ENCODE assay signal across 8 cellular contexts in the genomic region with DNA sequence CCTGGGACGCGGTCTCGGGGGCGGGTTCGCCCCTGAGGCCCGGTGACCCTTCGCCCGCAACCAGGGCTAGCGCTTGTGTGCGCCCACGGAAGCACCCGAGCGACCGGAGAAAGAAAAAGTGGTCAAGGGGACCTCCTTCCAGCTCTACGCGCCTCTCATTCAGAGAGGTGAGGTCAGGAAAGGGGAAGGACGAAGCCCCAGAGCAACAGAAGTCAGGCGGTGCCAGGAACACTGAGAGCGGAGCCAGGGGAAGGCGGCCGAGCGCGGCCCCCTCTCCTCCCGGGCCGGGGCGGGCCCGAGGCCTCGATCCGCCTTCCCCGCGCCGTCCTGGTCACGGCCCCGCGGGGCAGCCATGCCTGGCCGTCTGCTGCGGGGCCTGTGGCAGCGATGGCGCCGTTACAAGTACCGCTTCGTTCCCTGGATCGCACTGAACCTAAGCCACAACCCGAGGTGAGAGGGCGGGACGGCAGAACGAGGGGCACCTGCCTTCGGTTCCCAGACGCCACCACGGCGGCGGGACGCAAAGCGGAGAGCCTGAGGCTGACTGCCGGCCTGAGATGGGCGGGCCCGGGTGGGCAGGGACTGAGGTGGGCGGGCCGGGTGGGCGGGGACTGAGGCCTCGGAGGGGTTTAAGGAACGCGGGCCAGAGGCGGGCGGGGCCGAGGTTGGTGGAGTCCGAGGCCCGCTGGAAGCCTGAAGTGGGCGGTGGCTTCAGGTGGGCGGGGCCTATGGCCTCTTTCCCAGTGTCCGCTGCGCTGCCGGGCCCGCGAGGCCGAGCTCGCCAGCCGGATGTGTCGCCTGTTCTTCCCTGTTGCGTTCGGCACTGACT.
DNase-seq lines count a peak whose midpoint lies in the region; ATAC-seq and TF ChIP-seq lines count a peak whose summit lies in the region.

A gene with protein sequence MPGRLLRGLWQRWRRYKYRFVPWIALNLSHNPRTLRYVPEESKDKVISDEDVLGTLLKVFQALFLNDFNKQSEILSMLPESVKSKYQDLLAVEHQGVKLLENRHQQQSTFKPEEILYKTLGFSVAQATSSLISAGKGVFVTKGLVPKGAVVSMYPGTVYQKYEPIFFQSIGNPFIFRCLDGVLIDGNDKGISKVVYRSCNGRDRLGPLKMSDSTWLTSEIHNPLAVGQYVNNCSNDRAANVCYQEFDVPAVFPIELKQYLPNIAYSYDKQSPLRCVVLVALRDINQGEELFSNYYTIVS (plus strand): TSS at position 303 of the 829 bp plus-strand sequence. CDS start 50 bp downstream, at position 353.

- TF ChIP-seq CTCF in AG09319 (IDR thresholded peaks at IDR 0.05; ENCODE audit: low read depth, low read length), result no peak

- DNase-seq in AG09319 (ENCODE audit: extremely low read depth, low read depth) (peak; percentile 94), NCI-H345 treated with DMSO at 0.1 percent for 48 hours (lab: John Stamatoyannopoulos, UW; ENCODE audit: unreplicated experiment) (peak; percentile 85), cerebellar cortex (ENCODE audit: low spot score) (peak; percentile 96), islet precursor cell (peak; percentile 99)
- peak; percentile 95 for DNase-seq in activated CD4-positive, CD25-positive, alpha-beta regulatory T cell treated with anti-CD3 and anti-CD28 coated beads, Interleukin-2, amount 50 U/mL, for 72 hours
- DNase-seq in stimulated activated CD4-positive, alpha-beta T cell treated with anti-CD3 and anti-CD28 coated beads, Interleukin-12 subunit alpha, Interleukin-12 subunit beta, amount 100 ng/mL, for 4 hours, result peak; percentile 91

- ATAC-seq in GM19035 (IDR thresholded peaks at IDR 0.05; ENCODE audit: unreplicated experiment), result peak; percentile 80
- peak; percentile 87 for ATAC-seq in HG03342 (IDR thresholded peaks at IDR 0.05; ENCODE audit: unreplicated experiment)

Comparison
In these comparisons a context has a peak if more than half of its experiments do, and no peak if none do; other contexts are left out.
1. Peak in every context shown above with its lines: DNase-seq and ATAC-seq.